Comparison of ENCODE assay signal across 33 cellular contexts in genomic region chr9:101429736-101430135, GRCh38. TPM values are rescaled to one million over a fixed set of nuclear protein-coding genes. Genes with fewer than 3 reads are reported as not detected.
"Had no signal": no experiment of that assay in that cellular context is flagged by ENCODE, and none has a peak within 500 bp of the region (broad histone marks: within the 10 kb centered on the region; RNA-seq: fewer than 3 reads in every experiment).

No MANE protein-coding gene starts in this region.

- H2AFZ ChIP-seq: parathyroid adenoma had no signal

- H3K9me3 ChIP-seq: neutrophil, ovary, psoas muscle, stomach, suprapubic skin, testis, tibial artery, transverse colon, upper lobe of right lung, uterus had no signal

- H3K4me3 ChIP-seq: ovary, psoas muscle, skin epidermis, stomach, suprapubic skin, testis, tibial artery, transverse colon, upper lobe of right lung, uterus had no signal

- H3K27me3 ChIP-seq: neutrophil, ovary, stomach, suprapubic skin, testis, tibial artery, transverse colon, upper lobe of right lung, uterus had no signal

- H3K4me1 ChIP-seq: parathyroid adenoma, psoas muscle, stomach, suprapubic skin, testis, tibial artery, transverse colon, upper lobe of right lung, uterus had no signal

- DNase-seq: naive B cell; naive thymus-derived CD8-positive, alpha-beta T cell; nephron progenitor cell; nucleus accumbens; ovary; posterior cingulate gyrus; psoas muscle; right cardiac atrium; stimulated activated CD4-positive, alpha-beta T cell treated with anti-CD3 and anti-CD28 coated beads, Interleukin-15, amount 100 ng/mL, for 24 hours; stimulated activated CD4-positive, alpha-beta T cell treated with anti-CD3 and anti-CD28 coated beads, Interleukin-2, amount 100 ng/mL, for 24 hours; stimulated activated CD4-positive, alpha-beta T cell treated with anti-CD3 and anti-CD28 coated beads, Interleukin-2, amount 100 ng/mL, for 48 hours; stimulated activated CD4-positive, alpha-beta T cell treated with anti-CD3 and anti-CD28 coated beads, Interleukin-4, amount 100 ng/mL, for 24 hours; stimulated activated naive B cell treated with anti-CD40 and anti-IgM and Interleukin-4, amounts not matched to agents 10 μg/mL and 1 μg/mL and 100 μg/mL, for 72 hours; stimulated activated naive CD4-positive, alpha-beta T cell treated with Interleukin-2 at 50 U/mL for 16 hours; stomach; testis; tibial artery; transverse colon; upper lobe of right lung; uterus had no signal

- H3K27ac ChIP-seq: neutrophil, ovary, parathyroid adenoma, psoas muscle, skin epidermis, stomach, suprapubic skin, testis, tibial artery, transverse colon, upper lobe of right lung, uterus had no signal

- H3K36me3 ChIP-seq: neutrophil, ovary, stomach, suprapubic skin, tibial artery, transverse colon, upper lobe of right lung, uterus had no signal

- ATAC-seq: naive thymus-derived CD8-positive, alpha-beta T cell; natural killer cell treated with Interleukin-12 subunit alpha and Interleukin-12 subunit beta and Interleukin-15 and Interleukin-18, amount 100 ng/mL, for 72 hours; psoas muscle; right cardiac atrium; sciatic nerve; stimulated activated effector memory CD8-positive, alpha-beta T cell treated with anti-CD3 and anti-CD28 coated beads, Interleukin-12 subunit alpha, Interleukin-12 subunit beta, amount 100 ng/mL, for 72 hours; stimulated activated naive B cell treated with anti-CD40 and anti-IgM and Interleukin-4, amounts not matched to agents 10 μg/mL and 1 μg/mL and 100 μg/mL, for 72 hours; upper lobe of right lung had no signal

- H3K9ac ChIP-seq: parathyroid adenoma had no signal

- H3K79me2 ChIP-seq: parathyroid adenoma had no signal

RNA-seq across cellular contexts. Expression of gene ALDOB, which starts 5.8 kb away (rescaled TPM):
- total RNA-seq: naive thymus-derived CD8-positive, alpha-beta T cell; natural killer cell treated with Interleukin-12 subunit alpha and Interleukin-12 subunit beta and Interleukin-15 and Interleukin-18, amount 100 ng/mL, for 72 hours; neural crest cell; progenitor cell of endocrine pancreas; renal cortical epithelial cell; sciatic nerve; subcutaneous adipose tissue; upper lobe of right lung; urinary bladder had no signal

RNA-seq across cellular contexts. Expression of gene BAAT, which starts 44.9 kb away (rescaled TPM):
- total RNA-seq: naive thymus-derived CD8-positive, alpha-beta T cell; omental fat pad; progenitor cell of endocrine pancreas; sciatic nerve; subcutaneous adipose tissue; urinary bladder; uterus had no signal
